ENCODE assay signal across 1 cellular context in the genomic region with DNA sequence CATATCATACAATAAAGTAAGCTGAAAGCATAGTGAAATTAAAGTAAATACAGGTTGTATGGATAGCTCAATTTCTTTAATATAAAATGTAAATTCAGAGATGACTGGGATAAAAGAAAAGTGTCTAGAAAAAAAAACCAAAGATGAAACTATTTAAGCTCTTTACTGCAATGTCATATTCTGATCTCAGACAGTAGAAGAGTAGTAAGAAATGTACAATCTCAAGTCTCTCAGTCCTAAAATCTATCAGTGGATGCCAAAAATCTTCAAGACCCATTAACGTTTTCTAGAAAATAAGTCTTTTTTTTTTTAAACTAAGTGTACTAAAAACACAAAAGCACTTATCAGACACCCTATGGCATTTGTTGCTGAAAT.
TF ChIP-seq lines count a peak whose summit lies in the region.

No MANE protein-coding gene starts in this region.

TF ChIP-seq in GM12878, 131 proteins besides CTCF, POLR2A, EP300 and RAD21:
- TF ChIP-seq SMARCA5 (IDR thresholded peaks at IDR 0.05), result no peak
- no peak for TF ChIP-seq BCL11A (IDR thresholded peaks at IDR 0.05; ENCODE audit: low read depth, low read length)
- no peak for TF ChIP-seq RBBP5 (conservative IDR thresholded peaks at IDR 0.05)
- no peak for TF ChIP-seq RUNX3 (IDR thresholded peaks at IDR 0.05; ENCODE audit: low read length)
- TF ChIP-seq FOXM1 (IDR thresholded peaks at IDR 0.05; ENCODE audit: low read depth, low read length), result no peak
- TF ChIP-seq, protein P1, sequence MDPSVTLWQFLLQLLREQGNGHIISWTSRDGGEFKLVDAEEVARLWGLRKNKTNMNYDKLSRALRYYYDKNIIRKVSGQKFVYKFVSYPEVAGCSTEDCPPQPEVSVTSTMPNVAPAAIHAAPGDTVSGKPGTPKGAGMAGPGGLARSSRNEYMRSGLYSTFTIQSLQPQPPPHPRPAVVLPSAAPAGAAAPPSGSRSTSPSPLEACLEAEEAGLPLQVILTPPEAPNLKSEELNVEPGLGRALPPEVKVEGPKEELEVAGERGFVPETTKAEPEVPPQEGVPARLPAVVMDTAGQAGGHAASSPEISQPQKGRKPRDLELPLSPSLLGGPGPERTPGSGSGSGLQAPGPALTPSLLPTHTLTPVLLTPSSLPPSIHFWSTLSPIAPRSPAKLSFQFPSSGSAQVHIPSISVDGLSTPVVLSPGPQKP (IDR thresholded peaks at IDR 0.05; ENCODE audit: low read depth, low read length), result no peak
